8 cellular contexts compared by ENCODE assay signal in genomic region chr16:397736-398332, GRCh38. TPM values are rescaled to one million over a fixed set of nuclear protein-coding genes. Genes with fewer than 3 reads are reported as not detected.
A peak's percentile ranks its signal among the peaks of the same experiment; 100 is the strongest.
DNase-seq lines count a peak whose midpoint lies in the region; ATAC-seq and TF ChIP-seq lines count a peak whose summit lies in the region.

No MANE protein-coding gene starts in this region.

- H3K9ac ChIP-seq in BLaER1 treated with 17β-estradiol and CSF1 and Interleukin-3, amounts not matched to agents 10 nM and 100 nM = peak overlapping the region; percentile 11 to 65 (median 47); a peak in 17 of 22 replicates

- H3K4me3 ChIP-seq in BLaER1 treated with 17β-estradiol and CSF1 and Interleukin-3, amounts not matched to agents 10 nM and 100 nM = peak overlapping the region in 7 of 10 experiments; percentile 5 to 45 (median 29); a peak in 5 of 20 replicates
- H3K4me3 ChIP-seq in WI38 (ENCODE audit: low read depth, low read length) (peak overlapping the region; percentile 5; the same call in 1 of the 2 replicates), esophagus squamous epithelium (peak overlapping the region; percentile 52 to 89 (median 68))

- POLR2A ChIA-PET in HEK293T (lab: Yijun Ruan, JAX) = interaction anchor here (0.9 to 1.4 kb wide), 2 partner anchors 9 to 26 kb away, joined by 4 to 5 read pairs; no protein-coding TSS in a partner anchor
- POLR2A ChIA-PET in naive thymus-derived CD8-positive, alpha-beta T cell (lab: Charles Lee) = interaction anchor here (5.6 kb wide), 1 partner anchor 15 kb away, joined by 72 read pairs; the partner anchor contains the start of gene PGAP6

- H3K9me3 Mint-ChIP-seq in naive thymus-derived CD8-positive, alpha-beta T cell = no peaks in the 10 kb centered on the region

- H3K27ac ChIP-seq in BLaER1 treated with 17β-estradiol and CSF1 and Interleukin-3, amounts not matched to agents 10 nM and 100 nM = peak overlapping the region in 4 of 11 experiments; percentile 27 to 38 (median 34); a peak in 8 of 22 replicates
- peak overlapping the region; percentile 67 to 88 (median 78) for H3K27ac ChIP-seq in esophagus squamous epithelium

- peak overlapping the region; percentile 40 to 95 (median 90) for H3K4me2 ChIP-seq in BLaER1 treated with 17β-estradiol and CSF1 and Interleukin-3, amounts not matched to agents 10 nM and 100 nM

- peaks cover 46 to 61% (median 56%) of the 10 kb centered on the region in 10 experiments for H3K4me1 ChIP-seq in BLaER1 treated with 17β-estradiol and CSF1 and Interleukin-3, amounts not matched to agents 10 nM and 100 nM
- H3K4me1 ChIP-seq in esophagus squamous epithelium = peaks cover 11 to 55% (median 12%) of the 10 kb centered on the region in 3 donors

- TF ChIP-seq CTCF in WI38 (IDR thresholded peaks at IDR 0.05; ENCODE audit: low read depth, low read length) (0 out of 2 replicates have a peak, but pooled peaks have one; percentile 10), esophagus squamous epithelium (IDR thresholded peaks at IDR 0.05) (peak in 5 of 6 experiments; percentile 34 to 63 (median 52))

- WGBS in esophagus squamous epithelium, 2 donors = 7 to 42% methylated on average over 4 to 9 of the region's 29 CpGs

- DNase-seq in HEK293T (ENCODE audit: extremely low spot score) (peak; percentile 49), esophagus squamous epithelium (lab: John Stamatoyannopoulos, UW) (no peak), DMS79 (lab: John Stamatoyannopoulos, UW) (no peak)
- DNase-seq in naive thymus-derived CD8-positive, alpha-beta T cell = peak in 6 of 10 donors; percentile 19 to 72 (median 34)

- no peaks in the 10 kb centered on the region for H3K27me3 ChIP-seq in BLaER1 treated with 17β-estradiol and CSF1 and Interleukin-3, amounts not matched to agents 10 nM and 100 nM
- H3K27me3 ChIP-seq in esophagus squamous epithelium = no peaks in the 10 kb centered on the region

- H3K4me1 Mint-ChIP-seq in naive thymus-derived CD8-positive, alpha-beta T cell = peaks cover 10 to 28% (median 25%) of the 10 kb centered on the region in 4 donors

- H3K4me3 Mint-ChIP-seq in naive thymus-derived CD8-positive, alpha-beta T cell = peak overlapping the region; percentile 58 to 88 (median 65)

- H3K9me3 ChIP-seq in BLaER1 treated with 17β-estradiol and CSF1 and Interleukin-3, amounts not matched to agents 10 nM and 100 nM (replicated peaks in 1 of 11) = no peaks in the 10 kb centered on the region
- H3K9me3 ChIP-seq in esophagus squamous epithelium = no peaks in the 10 kb centered on the region

- CTCF ChIA-PET in HEK293T (lab: Yijun Ruan, JAX) = no interaction called here

- intact Hi-C loops in esophagus squamous epithelium (cut with DNase I) = loop anchor here (10.0 kb wide), 1 partner anchor 97 kb away; no protein-coding TSS in a partner anchor

- H3K36me3 ChIP-seq in BLaER1 treated with 17β-estradiol and CSF1 and Interleukin-3, amounts not matched to agents 10 nM and 100 nM = peaks cover 9 to 22% (median 17%) of the 10 kb centered on the region in 11 experiments; a peak in 19 of 22 replicates
- no peaks in the 10 kb centered on the region for H3K36me3 ChIP-seq in esophagus squamous epithelium

- no peaks in the 10 kb centered on the region for H3K36me3 Mint-ChIP-seq in naive thymus-derived CD8-positive, alpha-beta T cell

- H4K20me1 ChIP-seq in BLaER1 treated with 17β-estradiol and CSF1 and Interleukin-3, amounts not matched to agents 10 nM and 100 nM = peaks cover 5 to 28% (median 24%) of the 10 kb centered on the region in 11 experiments; a peak in 17 of 22 replicates

- TF ChIP-seq POLR2A in esophagus squamous epithelium (IDR thresholded peaks at IDR 0.05) = no peak

- no peak for ATAC-seq in naive thymus-derived CD8-positive, alpha-beta T cell
- ATAC-seq in GM18502 (IDR thresholded peaks at IDR 0.05; ENCODE audit: poor library complexity, unreplicated experiment) (no peak), GM21786 (IDR thresholded peaks at IDR 0.05; ENCODE audit: unreplicated experiment) (no peak)

- H3K27me3 Mint-ChIP-seq in naive thymus-derived CD8-positive, alpha-beta T cell = no peaks in the 10 kb centered on the region

- H3K27ac Mint-ChIP-seq in naive thymus-derived CD8-positive, alpha-beta T cell = peak overlapping the region in 9 of 10 donors; percentile 66 to 87 (median 76)

TF ChIP-seq in HEK293T, 16 proteins besides CTCF, POLR2A, EP300 and RAD21:
- TF ChIP-seq BHLHE40 (IDR thresholded peaks at IDR 0.05; ENCODE audit: borderline replicate concordance) = no peak
- no peak for TF ChIP-seq FOXA1 (IDR thresholded peaks at IDR 0.05)
- TF ChIP-seq HDGF (IDR thresholded peaks at IDR 0.05; ENCODE audit: borderline replicate concordance) = no peak
- TF ChIP-seq, protein P1, sequence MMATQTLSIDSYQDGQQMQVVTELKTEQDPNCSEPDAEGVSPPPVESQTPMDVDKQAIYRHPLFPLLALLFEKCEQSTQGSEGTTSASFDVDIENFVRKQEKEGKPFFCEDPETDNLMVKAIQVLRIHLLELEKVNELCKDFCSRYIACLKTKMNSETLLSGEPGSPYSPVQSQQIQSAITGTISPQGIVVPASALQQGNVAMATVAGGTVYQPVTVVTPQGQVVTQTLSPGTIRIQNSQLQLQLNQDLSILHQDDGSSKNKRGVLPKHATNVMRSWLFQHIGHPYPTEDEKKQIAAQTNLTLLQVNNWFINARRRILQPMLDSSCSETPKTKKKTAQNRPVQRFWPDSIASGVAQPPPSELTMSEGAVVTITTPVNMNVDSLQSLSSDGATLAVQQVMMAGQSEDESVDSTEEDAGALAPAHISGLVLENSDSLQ (IDR thresholded peaks at IDR 0.05) = no peak
- TF ChIP-seq L3MBTL2 (conservative IDR thresholded peaks at IDR 0.05) = no peak
- no peak for TF ChIP-seq TARDBP (IDR thresholded peaks at IDR 0.05)
- no peak for TF ChIP-seq ELF4 (IDR thresholded peaks at IDR 0.05)
- TF ChIP-seq FOXM1 (IDR thresholded peaks at IDR 0.05; ENCODE audit: borderline replicate concordance) = no peak
- TF ChIP-seq CTBP1 (IDR thresholded peaks at IDR 0.05; ENCODE audit: borderline replicate concordance) = no peak
- TF ChIP-seq SP1 (IDR thresholded peaks at IDR 0.05) = no peak
- no peak for TF ChIP-seq NFRKB (IDR thresholded peaks at IDR 0.05)
- TF ChIP-seq LEF1 (IDR thresholded peaks at IDR 0.05; ENCODE audit: borderline replicate concordance) = no peak
- no peak for TF ChIP-seq FOXK2 (IDR thresholded peaks at IDR 0.05)
TF ChIP-seq in HEK293T: peak in this region for 0.

RNA-seq across cellular contexts. Expression of gene NME4, which starts 0.8 kb away (rescaled TPM):
- 10 to 100 TPM; 20.7 to 48.3 (median 25.3) TPM for total RNA-seq in esophagus squamous epithelium
- 10 to 100 TPM; 29.7 to 33.2 TPM for total RNA-seq in naive thymus-derived CD8-positive, alpha-beta T cell
- 10 to 100 TPM; 38.9 to 61.9 (median 60.7) TPM for polyA plus RNA-seq in naive thymus-derived CD8-positive, alpha-beta T cell

RNA-seq across cellular contexts. Expression of gene DECR2, which starts 3.9 kb away (rescaled TPM):
- total RNA-seq in esophagus squamous epithelium = 10 to 100 TPM; 13.6 to 19.6 (median 17.0) TPM
- 10 to 100 TPM in 1 of 2 experiments, 1 to 10 TPM in 1; 8.5 to 10.8 TPM for total RNA-seq in naive thymus-derived CD8-positive, alpha-beta T cell
- polyA plus RNA-seq in naive thymus-derived CD8-positive, alpha-beta T cell = 10 to 100 TPM in 1 of 3 donors, 1 to 10 TPM in 2; 7.4 to 12.2 (median 8.5) TPM

RNA-seq across cellular contexts. Expression of gene PGAP6, which starts 16.1 kb away (rescaled TPM):
- 10 to 100 TPM; 23.5 to 31.7 (median 27.6) TPM for total RNA-seq in esophagus squamous epithelium
- total RNA-seq in naive thymus-derived CD8-positive, alpha-beta T cell = 10 to 100 TPM; 80.1 to 80.4 TPM
- polyA plus RNA-seq in naive thymus-derived CD8-positive, alpha-beta T cell = 10 to 100 TPM; 19.5 to 38.1 (median 22.0) TPM

RNA-seq across cellular contexts. Expression of gene MRPL28, which starts 27.5 kb away (rescaled TPM):
- total RNA-seq in esophagus squamous epithelium = 10 to 100 TPM; 57.9 to 68.2 (median 63.0) TPM
- 10 to 100 TPM; 32.4 to 33.3 TPM for total RNA-seq in naive thymus-derived CD8-positive, alpha-beta T cell
- polyA plus RNA-seq in naive thymus-derived CD8-positive, alpha-beta T cell = 10 to 100 TPM; 57.4 to 66.6 (median 64.7) TPM

RNA-seq across cellular contexts. Expression of gene RAB11FIP3, which starts 27.6 kb away (rescaled TPM):
- total RNA-seq in esophagus squamous epithelium = 10 to 100 TPM in 2 of 4 donors, 1 to 10 TPM in 2; 8.0 to 25.6 (median 10.1) TPM
- total RNA-seq in naive thymus-derived CD8-positive, alpha-beta T cell = 10 to 100 TPM; 43.8 to 49.7 TPM
- 1 to 10 TPM; 1.3 to 5.0 (median 2.2) TPM for polyA plus RNA-seq in naive thymus-derived CD8-positive, alpha-beta T cell

Comparison
In these comparisons a context has a peak if more than half of its experiments do, and no peak if none do; other contexts are left out.
1. H3K4me3 ChIP-seq: peak in every context shown above with its lines; median percentile 68 in esophagus squamous epithelium; 29 in BLaER1 treated with 17β-estradiol and CSF1 and Interleukin-3, amounts not matched to agents 10 nM and 100 nM; 5 in WI38.
2. DNase-seq: peak in HEK293T (single experiment) and naive thymus-derived CD8-positive, alpha-beta T cell (6 of 10); none in esophagus squamous epithelium (single experiment) and DMS79 (single experiment).